10 cellular contexts compared by ENCODE assay signal in genomic region chr4:30721353-30722091, GRCh38. TPM values are rescaled to one million over a fixed set of nuclear protein-coding genes. Genes with fewer than 3 reads are reported as not detected.
A peak's percentile ranks its signal among the peaks of the same experiment; 100 is the strongest.
DNase-seq lines count a peak whose midpoint lies in the region; ATAC-seq and TF ChIP-seq lines count a peak whose summit lies in the region.
"Had no signal": no experiment of that assay in that cellular context is flagged by ENCODE, and none has a peak within 500 bp of the region (broad histone marks: within the 10 kb centered on the region; RNA-seq: fewer than 3 reads in every experiment).

No MANE protein-coding gene starts in this region.

- peak overlapping the region in 3 of 5 donors; percentile 42 to 55 (median 49) for H3K4me3 Mint-ChIP-seq in immature natural killer cell
- H3K4me3 Mint-ChIP-seq in stimulated activated effector memory CD8-positive, alpha-beta T cell treated with anti-CD3 and anti-CD28 coated beads, Interleukin-12 subunit alpha, Interleukin-12 subunit beta, amount 100 ng/mL, for 72 hours: peak overlapping the region; percentile 54

- H3K27me3 Mint-ChIP-seq in immature natural killer cell (ENCODE audit: low read depth in 3 of 3): peaks cover 9 to 28% (median 25%) of the 10 kb centered on the region in 3 donors

- intact Hi-C loops in breast epithelium (cut with DNase I; ENCODE audit: low total_unique reads): no loop called here

- peaks cover 2 to 31% (median 18%) of the 10 kb centered on the region in 6 donors for H3K9me3 Mint-ChIP-seq in immature natural killer cell
- no peaks in the 10 kb centered on the region for H3K9me3 Mint-ChIP-seq in stimulated activated effector memory CD8-positive, alpha-beta T cell treated with anti-CD3 and anti-CD28 coated beads, Interleukin-12 subunit alpha, Interleukin-12 subunit beta, amount 100 ng/mL, for 72 hours
- H3K9me3 Mint-ChIP-seq: activated T-cell treated with anti-CD3 and anti-CD28 coated beads, Interleukin-2, amount 50 U/mL, for 72 hours; stimulated activated naive CD8-positive, alpha-beta T cell treated with anti-CD3 and anti-CD28 coated beads, Interleukin-15, Interleukin-2, amounts not matched to agents 100 ng/mL and 50 ng/mL, for 24 hours had no signal

- ATAC-seq in stimulated activated effector memory CD8-positive, alpha-beta T cell treated with anti-CD3 and anti-CD28 coated beads, Interleukin-12 subunit alpha, Interleukin-12 subunit beta, amount 100 ng/mL, for 72 hours: no peak
- ATAC-seq in GM19035 (IDR thresholded peaks at IDR 0.05; ENCODE audit: unreplicated experiment) (no peak), HG03097 (IDR thresholded peaks at IDR 0.05; ENCODE audit: low FRiP score, unreplicated experiment) (no peak)

- H3K36me3 ChIP-seq in ACC112 (ENCODE audit: insufficient read depth, low read length) (no peaks in the 10 kb centered on the region), breast epithelium (no peaks in the 10 kb centered on the region)

- H3K27me3 ChIP-seq in ACC112 (ENCODE audit: insufficient read depth, low read length) (no peaks in the 10 kb centered on the region), breast epithelium (peaks cover 0 to 11% of the 10 kb centered on the region in 2 donors)

- DNase-seq in HCEC 1CT (peak; percentile 26), breast epithelium (ENCODE audit: low spot score in 2 of 2) (no peak), immature natural killer cell (no peak), NCI-H2171 treated with DMSO at 0.1 percent for 48 hours (lab: John Stamatoyannopoulos, UW) (no peak)
- DNase-seq in stimulated activated effector memory CD8-positive, alpha-beta T cell treated with anti-CD3 and anti-CD28 coated beads, Interleukin-12 subunit alpha, Interleukin-12 subunit beta, amount 100 ng/mL, for 72 hours (ENCODE audit: low spot score in 2 of 2): no peak

- peaks cover 11% of the 10 kb centered on the region for H3K4me1 ChIP-seq in ACC112 (ENCODE audit: control insufficient read depth, insufficient read depth, low read length, unreplicated experiment)
- H3K4me1 ChIP-seq in breast epithelium: no peaks in the 10 kb centered on the region

- peaks cover 0 to 11% (median 0%) of the 10 kb centered on the region in 3 donors for H3K36me3 Mint-ChIP-seq in immature natural killer cell
- peaks cover 10% of the 10 kb centered on the region for H3K36me3 Mint-ChIP-seq in stimulated activated effector memory CD8-positive, alpha-beta T cell treated with anti-CD3 and anti-CD28 coated beads, Interleukin-12 subunit alpha, Interleukin-12 subunit beta, amount 100 ng/mL, for 72 hours

- TF ChIP-seq CTCF in breast epithelium (IDR thresholded peaks at IDR 0.05): peak in 1 of 3 donors; percentile 51

- H3K4me3 ChIP-seq in ACC112 (ENCODE audit: low read depth, low read length) (peak overlapping the region; percentile 84), breast epithelium (peak overlapping the region; percentile 53 to 76 (median 61))

- H2AFZ ChIP-seq in ACC112 (ENCODE audit: low read length, unreplicated experiment): peak overlapping the region; percentile 72

- H3K27ac Mint-ChIP-seq in immature natural killer cell: no peak overlapping the region
- H3K27ac Mint-ChIP-seq in stimulated activated effector memory CD8-positive, alpha-beta T cell treated with anti-CD3 and anti-CD28 coated beads, Interleukin-12 subunit alpha, Interleukin-12 subunit beta, amount 100 ng/mL, for 72 hours: peak overlapping the region; percentile 78

- H3K27ac ChIP-seq in ACC112 (ENCODE audit: low read depth, low read length) (no peak overlapping the region), breast epithelium (peak overlapping the region in 1 of 2 donors; percentile 75)

- TF ChIP-seq POLR2A in breast epithelium (IDR thresholded peaks at IDR 0.05): no peak

- H3K79me2 ChIP-seq in ACC112 (ENCODE audit: control insufficient read depth, insufficient read depth, low read length, unreplicated experiment): peaks cover 39% of the 10 kb centered on the region

- no peaks in the 10 kb centered on the region for H3K9me3 ChIP-seq in breast epithelium

- peaks cover 20 to 21% of the 10 kb centered on the region in 2 donors for H3K4me1 Mint-ChIP-seq in immature natural killer cell
- peaks cover 6% of the 10 kb centered on the region for H3K4me1 Mint-ChIP-seq in stimulated activated effector memory CD8-positive, alpha-beta T cell treated with anti-CD3 and anti-CD28 coated beads, Interleukin-12 subunit alpha, Interleukin-12 subunit beta, amount 100 ng/mL, for 72 hours

RNA-seq across cellular contexts. Expression of gene PCDH7, which starts 1.4 kb away (rescaled TPM):
- 10 to 100 TPM in 2 of 3 donors, 1 to 10 TPM in 1; 6.1 to 30.9 (median 14.4) TPM for total RNA-seq in breast epithelium
- not detected for polyA plus RNA-seq in immature natural killer cell
- total RNA-seq: activated T-cell treated with anti-CD3 and anti-CD28 coated beads, Interleukin-2, amount 50 U/mL, for 72 hours had no signal
